Comparison of ENCODE assay signal across 1 cellular context in genomic region chr14:90384543-90384911, GRCh38.
TF ChIP-seq lines count a peak whose summit lies in the region.

No MANE protein-coding gene starts in this region.

TF ChIP-seq in K562, 482 proteins besides CTCF, POLR2A, EP300 and RAD21 (continued from another document):
- TF ChIP-seq SMARCB1 (IDR thresholded peaks at IDR 0.05; ENCODE audit: insufficient read length, low read depth) (no peak), GATAD2A (IDR thresholded peaks at IDR 0.05) (no peak), SMC3 (conservative IDR thresholded peaks at IDR 0.05; ENCODE audit: insufficient read depth, low read depth, low read length) (no peak), XRCC5 (IDR thresholded peaks at IDR 0.05; ENCODE audit: low read depth, low read length) (no peak), RHOXF2B (CRISPR knock-in tag; conservative IDR thresholded peaks at IDR 0.05) (no peak), TSHZ1 (CRISPR knock-in tag; IDR thresholded peaks at IDR 0.05) (no peak)
